19 cellular contexts compared by ENCODE assay signal in genomic region chr17:19407601-19408380, GRCh38. TPM values are rescaled to one million over a fixed set of nuclear protein-coding genes. Genes with fewer than 3 reads are reported as not detected.
DNase-seq lines count a peak whose midpoint lies in the region; ATAC-seq, FAIRE-seq and TF ChIP-seq lines count a peak whose summit lies in the region.
"Had no signal": no experiment of that assay in that cellular context is flagged by ENCODE, and none has a peak within 500 bp of the region (broad histone marks: within the 10 kb centered on the region; RNA-seq: fewer than 3 reads in every experiment).

No MANE protein-coding gene starts in this region.

- H3K36me3 ChIP-seq in GM23338 (ENCODE audit: insufficient read depth) (no peaks in the 10 kb centered on the region), bronchial epithelial cell (ENCODE audit: control insufficient read depth, insufficient read depth, low read length) (no peaks in the 10 kb centered on the region), stomach (no peaks in the 10 kb centered on the region), heart left ventricle (no peaks in the 10 kb centered on the region)
- H3K36me3 ChIP-seq: BLaER1 treated with 17β-estradiol and CSF1 and Interleukin-3, amounts not matched to agents 10 nM and 100 nM had no signal

- H3K9me3 Mint-ChIP-seq in GM23338, result no peaks in the 10 kb centered on the region

- H2AFZ ChIP-seq in GM23338, result 0 out of 2 replicates have a peak overlapping the region, but pooled peaks have one; percentile 32

- no peak for TF ChIP-seq EP300 in stomach (IDR thresholded peaks at IDR 0.05)

- H3K27ac ChIP-seq in GM23338 (ENCODE audit: low read depth), result no peak overlapping the region
- no peak overlapping the region for H3K27ac ChIP-seq in stomach
- no peak overlapping the region for H3K27ac ChIP-seq in heart left ventricle
- H3K27ac ChIP-seq: BLaER1 treated with 17β-estradiol and CSF1 and Interleukin-3, amounts not matched to agents 10 nM and 100 nM; HL-60 had no signal

- 0 out of 2 replicates have a peak, but pooled peaks cover 8% of the 10 kb centered on the region for H3K9me2 ChIP-seq in GM23338 (ENCODE audit: insufficient read depth)

- H3K4me3 ChIP-seq in GM23338 (no peak overlapping the region), bronchial epithelial cell (ENCODE audit: low read depth, low read length) (no peak overlapping the region), stomach (no peak overlapping the region), heart left ventricle (no peak overlapping the region)
- H3K4me3 ChIP-seq: BLaER1 treated with 17β-estradiol and CSF1 and Interleukin-3, amounts not matched to agents 10 nM and 100 nM; GM12878; K562 had no signal

- H3K79me2 ChIP-seq in GM23338 (replicated peaks; ENCODE audit: insufficient read depth), result no peaks in the 10 kb centered on the region

- peaks cover 15% of the 10 kb centered on the region for H3K4me1 ChIP-seq in GM23338 (ENCODE audit: insufficient read depth)
- peaks cover 0 to 13% (median 6%) of the 10 kb centered on the region in 4 donors for H3K4me1 ChIP-seq in stomach
- H3K4me1 ChIP-seq in heart left ventricle, result peaks cover 0 to 14% (median 0%) of the 10 kb centered on the region in 12 donors
- H3K4me1 ChIP-seq: BLaER1 treated with 17β-estradiol and CSF1 and Interleukin-3, amounts not matched to agents 10 nM and 100 nM had no signal

- no peak for ATAC-seq in GM23338
- no peak for ATAC-seq in heart left ventricle
- ATAC-seq: GM12878, HCT116, K562 had no signal

- H3K27me3 ChIP-seq in GM23338 (ENCODE audit: insufficient read depth), result no peaks in the 10 kb centered on the region
- no peaks in the 10 kb centered on the region for H3K27me3 ChIP-seq in bronchial epithelial cell (ENCODE audit: control insufficient read depth, insufficient read depth, low read length)
- H3K27me3 ChIP-seq in stomach, result peaks cover 0 to 20% (median 7%) of the 10 kb centered on the region in 3 donors
- no peaks in the 10 kb centered on the region for H3K27me3 ChIP-seq in heart left ventricle
- H3K27me3 ChIP-seq: BLaER1 treated with 17β-estradiol and CSF1 and Interleukin-3, amounts not matched to agents 10 nM and 100 nM had no signal

- peak; percentile 18 for FAIRE-seq in bronchial epithelial cell (lab: Jason Lieb, UNC)
- FAIRE-seq: GM12878, K562 had no signal

- no peak overlapping the region for H3K4me3 Mint-ChIP-seq in GM23338
- H3K4me3 Mint-ChIP-seq: CD4-positive, CD25-positive, alpha-beta regulatory T cell had no signal

- DNase-seq in GM23338 (ENCODE audit: low spot score) (no peak), bronchial epithelial cell (ENCODE audit: low read depth) (no peak), mesenteric fat pad (ENCODE audit: low spot score) (peak; percentile 78), stomach (peak; percentile 11), heart left ventricle (no peak), germinal center (ENCODE audit: low spot score) (no peak), NCI-H128 (lab: John Stamatoyannopoulos, UW; ENCODE audit: unreplicated experiment) (no peak)
- DNase-seq: ACHN; CD4-positive, CD25-positive, alpha-beta regulatory T cell; DMS 273 treated with DMSO at 0.1 percent for 48 hours; DMS79; GOT3 had no signal

- H3K27me3 Mint-ChIP-seq in GM23338 (ENCODE audit: insufficient read depth, low read depth, poor library complexity), result peaks cover 16% of the 10 kb centered on the region

- intact Hi-C loops in stomach (cut with DNase I; ENCODE audit: low total_unique reads), result no loop called here
- intact Hi-C loops in heart left ventricle (cut with DNase I), result no loop called here

- H4K20me1 ChIP-seq in GM23338 (replicated peaks; ENCODE audit: insufficient read depth), result no peaks in the 10 kb centered on the region

- H3K27ac Mint-ChIP-seq in GM23338, result no peak overlapping the region
- H3K27ac Mint-ChIP-seq: CD4-positive, CD25-positive, alpha-beta regulatory T cell had no signal

- no peaks in the 10 kb centered on the region for H3F3A ChIP-seq in GM23338 (replicated peaks; ENCODE audit: low read depth)

- TF ChIP-seq CTCF in GM23338 (conservative IDR thresholded peaks at IDR 0.05; ENCODE audit: low read depth in 2 of 2), result no peak
- TF ChIP-seq CTCF in bronchial epithelial cell (IDR thresholded peaks at IDR 0.05; ENCODE audit: insufficient read depth, low read length, severe bottlenecking), result no peak
- no peak for TF ChIP-seq CTCF in stomach (IDR thresholded peaks at IDR 0.05)
- TF ChIP-seq CTCF in heart left ventricle (IDR thresholded peaks at IDR 0.05), result no peak

- WGBS in stomach, 5 donors, result 95 to 97% (median 97%) methylated on average over 8 to 10 of the region's 10 CpGs
- 95 to 98% (median 97%) methylated on average over 10 of the region's 10 CpGs for WGBS in heart left ventricle, 4 donors

- no peak overlapping the region for H3K4me2 ChIP-seq in GM23338
- H3K4me2 ChIP-seq: BLaER1 treated with 17β-estradiol and CSF1 and Interleukin-3, amounts not matched to agents 10 nM and 100 nM had no signal

- no peaks in the 10 kb centered on the region for H3K36me3 Mint-ChIP-seq in GM23338 (ENCODE audit: low read depth)

- H3K4me1 Mint-ChIP-seq in GM23338, result peaks cover 17% of the 10 kb centered on the region
- H3K4me1 Mint-ChIP-seq: CD4-positive, CD25-positive, alpha-beta regulatory T cell had no signal

- H3K9me3 ChIP-seq in stomach (no peaks in the 10 kb centered on the region), heart left ventricle (no peaks in the 10 kb centered on the region)
- H3K9me3 ChIP-seq: BLaER1 treated with 17β-estradiol and CSF1 and Interleukin-3, amounts not matched to agents 10 nM and 100 nM had no signal

- no peak for TF ChIP-seq POLR2A in stomach (IDR thresholded peaks at IDR 0.05)
- TF ChIP-seq POLR2A in heart left ventricle (IDR thresholded peaks at IDR 0.05), result no peak

TF ChIP-seq in GM23338, 12 proteins besides CTCF, POLR2A, EP300 and RAD21 (continues in another document):
- no peak for TF ChIP-seq CREB1 (CRISPR knock-in tag; IDR thresholded peaks at IDR 0.05; ENCODE audit: low read depth)
- TF ChIP-seq ZNF114 (CRISPR knock-in tag; IDR thresholded peaks at IDR 0.05), result no peak
- no peak for TF ChIP-seq EZH2 (IDR thresholded peaks at IDR 0.05; ENCODE audit: low read depth, unreplicated experiment)
- no peak for TF ChIP-seq STAT1 (IDR thresholded peaks at IDR 0.05; ENCODE audit: unreplicated experiment)

RNA-seq across cellular contexts. Expression of gene RNF112, which starts 3.2 kb away (rescaled TPM):
- total RNA-seq in GM23338 (2014; rRNA removed; shearing (Covaris generic)), result 1.5 and 4.1 TPM in 2 replicates
- 0.38 and 0.42 TPM in 2 replicates for polyA plus RNA-seq in GM23338 (2016; fragmentation: Nextera tagmentation; extraction: Ambion mirVana)
- 0.26 and 0.64 TPM in 2 replicates for total RNA-seq in bronchial epithelial cell
- 3.9 TPM for total RNA-seq in mesenteric fat pad
- 1 to 10 TPM in 2 of 5 donors, under 1 TPM in 1, not detected in 2; 0.45 to 4.4 (median 1.7) TPM for total RNA-seq in stomach
- polyA plus RNA-seq in stomach, result 1 to 10 TPM; 2.1 to 5.0 (median 2.2) TPM
- 1 to 10 TPM in 6 of 9 donors, under 1 TPM in 3; 0.45 to 1.5 (median 1.1) TPM for total RNA-seq in heart left ventricle
- polyA plus RNA-seq in heart left ventricle, result 1 to 10 TPM; 2.6 to 3.0 TPM
- total RNA-seq: A172, G401, GM12878 had no signal
- polyA plus RNA-seq: CD4-positive, CD25-positive, alpha-beta regulatory T cell; GM12878; K562 had no signal

RNA-seq across cellular contexts. Expression of gene MFAP4, which starts 20.8 kb away (rescaled TPM):
- total RNA-seq in GM23338 (2014; rRNA removed; shearing (Covaris generic)), result 2.6 and 7.7 TPM in 2 replicates
- 9.4 and 9.7 TPM in 2 replicates for polyA plus RNA-seq in GM23338 (2016; fragmentation: Nextera tagmentation; extraction: Ambion mirVana)
- total RNA-seq in bronchial epithelial cell, result 0.26 TPM in 1 of 2 replicates, not detected in the other
- total RNA-seq in mesenteric fat pad, result 96.7 TPM
- 100 to 1,000 TPM in 2 of 5 donors, 10 to 100 TPM in 3; 29.3 to 125 (median 80.5) TPM for total RNA-seq in stomach
- polyA plus RNA-seq in stomach, result 10 to 100 TPM; 44.0 to 56.4 (median 47.7) TPM
- 10 to 100 TPM; 15.7 to 84.3 (median 51.3) TPM for total RNA-seq in heart left ventricle
- 10 to 100 TPM; 19.4 to 29.0 TPM for polyA plus RNA-seq in heart left ventricle
- total RNA-seq: A172; CD4-positive, CD25-positive, alpha-beta regulatory T cell; G401 had no signal
- polyA plus RNA-seq: CD4-positive, CD25-positive, alpha-beta regulatory T cell had no signal

RNA-seq across cellular contexts. Expression of gene MAPK7, which starts 29.5 kb away (rescaled TPM):
- total RNA-seq in GM23338 (2014; rRNA removed; shearing (Covaris generic)), result 40.8 and 53.1 TPM in 2 replicates
- polyA plus RNA-seq in GM23338 (2016; fragmentation: Nextera tagmentation; extraction: Ambion mirVana) (15.5 and 15.6 TPM in 2 replicates), stomach (10 to 100 TPM; 10.3 to 13.4 (median 11.3) TPM), heart left ventricle (10 to 100 TPM in 1 of 2 donors, 1 to 10 TPM in 1; 5.7 to 20.0 TPM)
- total RNA-seq in bronchial epithelial cell (6.8 and 11.1 TPM in 2 replicates), mesenteric fat pad (27.2 TPM), stomach (100 to 1,000 TPM in 2 of 5 donors, 10 to 100 TPM in 3; 24.0 to 221 (median 40.2) TPM), heart left ventricle (10 to 100 TPM in 6 of 9 donors, 1 to 10 TPM in 3; 8.2 to 25.4 (median 12.1) TPM)

RNA-seq across cellular contexts. Expression of gene B9D1, which starts 45.3 kb away (rescaled TPM):
- total RNA-seq in GM23338 (2014; rRNA removed; shearing (Covaris generic)), result 47.2 and 63.5 TPM in 2 replicates
- polyA plus RNA-seq in GM23338 (2016; fragmentation: Nextera tagmentation; extraction: Ambion mirVana) (28.6 and 35.2 TPM in 2 replicates), stomach (10 to 100 TPM; 10.9 to 18.4 (median 15.1) TPM), heart left ventricle (10 to 100 TPM in 1 of 2 donors, 1 to 10 TPM in 1; 9.1 to 10.7 TPM)
- total RNA-seq in bronchial epithelial cell (12.4 and 28.0 TPM in 2 replicates), mesenteric fat pad (7.5 TPM), stomach (10 to 100 TPM in 3 of 5 donors, not detected in 2; 10.9 to 22.8 (median 21.3) TPM), heart left ventricle (10 to 100 TPM in 5 of 9 donors, 1 to 10 TPM in 4; 5.6 to 27.9 (median 10.8) TPM)

Comparison
In these comparisons a context has a peak if more than half of its experiments do, and no peak if none do; other contexts are left out.
1. DNase-seq: peak in mesenteric fat pad (single experiment) and stomach (single experiment); none in GM23338 (single experiment), bronchial epithelial cell (single experiment), heart left ventricle (0 of 5), germinal center (single experiment) and NCI-H128 (single experiment).